In the genomic region with DNA sequence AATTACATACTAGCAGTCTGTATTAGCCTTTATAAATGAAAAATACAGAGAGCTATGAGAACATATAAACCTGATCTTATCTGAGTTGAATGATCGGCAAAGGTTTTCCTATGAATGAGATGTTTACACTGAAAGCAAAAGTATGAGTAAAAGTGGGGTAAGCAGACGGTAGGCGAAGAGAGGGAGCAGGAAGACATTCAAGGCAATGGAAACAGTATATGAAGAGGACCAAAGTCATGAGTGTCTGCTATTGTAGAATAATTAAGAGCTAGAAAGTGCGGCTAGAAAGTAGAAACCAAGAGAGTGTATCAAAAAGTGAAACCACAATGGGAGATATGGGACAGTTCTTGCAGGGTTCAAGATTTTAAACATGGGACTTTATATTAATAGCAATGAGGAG, we compare ENCODE assay signal across 9 cellular contexts.
"Had no signal": no experiment of that assay in that cellular context is flagged by ENCODE, and none has a peak within 500 bp of the region (broad histone marks: within the 10 kb centered on the region; RNA-seq: fewer than 3 reads in every experiment).

No MANE protein-coding gene starts in this region.

- H3K36me3 Mint-ChIP-seq: IgD-negative memory B cell had no signal

- H3K4me3 ChIP-seq: GM23338 had no signal

- ATAC-seq: GM23338, HepG2 had no signal

- H3K27me3 Mint-ChIP-seq: IgD-negative memory B cell had no signal

- H3K27ac ChIP-seq: HL-60 had no signal

- H3K4me3 Mint-ChIP-seq: GM23338, H9, HFFc6, IgD-negative memory B cell had no signal

- FAIRE-seq: H1, H54, HepG2 had no signal

- H3K4me1 Mint-ChIP-seq: IgD-negative memory B cell had no signal

- H3K27ac Mint-ChIP-seq: GM23338, H9, HFFc6, IgD-negative memory B cell had no signal

- H3K9me3 Mint-ChIP-seq: GM23338 had no signal

- DNase-seq: H9, HCEC 1CT, HFFc6 had no signal
